ENCODE assay signal across 28 cellular contexts in the genomic region with DNA sequence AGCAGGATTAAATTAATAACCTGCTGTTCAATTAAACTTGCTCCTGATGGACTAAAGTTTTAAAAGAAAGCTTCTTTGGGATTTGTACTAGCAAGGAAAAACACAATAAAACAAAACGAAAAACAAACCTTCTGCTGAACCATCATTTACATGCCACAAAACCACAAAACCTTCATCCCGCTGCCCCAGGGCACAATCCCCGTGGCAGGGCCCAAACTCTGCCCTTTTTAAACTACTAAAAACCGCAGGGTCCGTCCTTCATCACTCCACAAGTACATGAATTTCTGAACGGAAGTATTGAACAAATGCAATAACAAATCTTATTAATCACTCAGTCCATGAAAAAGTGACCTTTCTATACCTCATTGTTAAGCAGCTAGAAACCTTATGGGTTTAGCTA.
"Had no signal": no experiment of that assay in that cellular context is flagged by ENCODE, and none has a peak within 500 bp of the region (broad histone marks: within the 10 kb centered on the region; RNA-seq: fewer than 3 reads in every experiment).

No MANE protein-coding gene starts in this region.

- H3K36me3 Mint-ChIP-seq: activated naive CD8-positive, alpha-beta T cell had no signal

- H3K36me3 ChIP-seq: brain microvascular endothelial cell, esophagus muscularis mucosa, gastrocnemius medialis, heart left ventricle had no signal

- H3K27ac Mint-ChIP-seq: activated CD4-positive, alpha-beta memory T cell treated with anti-CD3 and anti-CD28 coated beads, Interleukin-2, amount 10 ng/mL, durations not matched to agents 7 days and 5 days; activated CD4-positive, alpha-beta T cell treated with anti-CD3 and anti-CD28 coated beads, Interleukin-2, amount 10 ng/mL, durations not matched to agents 7 days and 5 days; activated naive CD8-positive, alpha-beta T cell; activated T-helper 17 cell treated with anti-CD3 and anti-CD28 coated beads, Interleukin-2, amount 50 U/mL, for 72 hours; effector memory CD8-positive, alpha-beta T cell; WTC11 had no signal

- H3K4me3 Mint-ChIP-seq: activated CD4-positive, alpha-beta memory T cell treated with anti-CD3 and anti-CD28 coated beads, Interleukin-2, amount 10 ng/mL, durations not matched to agents 7 days and 5 days; activated CD4-positive, alpha-beta T cell treated with anti-CD3 and anti-CD28 coated beads, Interleukin-2, amount 10 ng/mL, durations not matched to agents 7 days and 5 days; activated naive CD8-positive, alpha-beta T cell; activated T-cell treated with anti-CD3 and anti-CD28 coated beads, Interleukin-2, amount 50 U/mL, for 4 hours; activated T-helper 17 cell treated with anti-CD3 and anti-CD28 coated beads, Interleukin-2, amount 50 U/mL, for 72 hours; effector memory CD8-positive, alpha-beta T cell; WTC11 had no signal

- H3K4me1 ChIP-seq: esophagus muscularis mucosa, foreskin keratinocyte, gastrocnemius medialis, heart left ventricle had no signal

- ATAC-seq: activated T-cell treated with anti-CD3 and anti-CD28 coated beads, Interleukin-2, amount 50 U/mL, for 4 hours; activated T-helper 17 cell treated with anti-CD3 and anti-CD28 coated beads, Interleukin-2, amount 50 U/mL, for 72 hours; effector memory CD8-positive, alpha-beta T cell; foreskin keratinocyte; gastrocnemius medialis; heart left ventricle; WTC11 had no signal

- H3K9me3 ChIP-seq: esophagus muscularis mucosa, gastrocnemius medialis, heart left ventricle had no signal

- H3K27ac ChIP-seq: brain microvascular endothelial cell, esophagus muscularis mucosa, foreskin keratinocyte, gastrocnemius medialis, heart left ventricle had no signal

- DNase-seq: activated CD4-positive, alpha-beta memory T cell treated with anti-CD3 and anti-CD28 coated beads, Interleukin-2, amount 10 ng/mL, durations not matched to agents 7 days and 5 days; activated CD4-positive, alpha-beta T cell treated with anti-CD3 and anti-CD28 coated beads for 1 hour; activated CD4-positive, alpha-beta T cell treated with anti-CD3 and anti-CD28 coated beads for 4 hours; activated CD4-positive, alpha-beta T cell treated with anti-CD3 and anti-CD28 coated beads, Interleukin-2, amount 10 ng/mL, durations not matched to agents 7 days and 5 days; activated CD4-positive, alpha-beta T cell treated with anti-CD3 and anti-CD28 coated beads, Interleukin-2, amount 50 U/mL, for 4 hours; activated effector memory CD4-positive, alpha-beta T cell treated with Interleukin-2 at 50 U/mL for 16 hours; activated gamma-delta T cell treated with Interleukin-2 at 50 U/mL for 16 hours; activated naive CD4-positive, alpha-beta T cell treated with anti-CD3 and anti-CD28 coated beads, Interleukin-2, amount 50 U/mL, for 16 hours; activated naive CD4-positive, alpha-beta T cell treated with Interleukin-2 at 50 U/mL for 16 hours; activated T-cell treated with anti-CD3 and anti-CD28 coated beads, Interleukin-2, amount 50 U/mL, for 4 hours; amniotic stem cell; anterior cingulate cortex; brain microvascular endothelial cell; caudate nucleus; cortex of kidney; dermis blood vessel endothelial cell; effector CD4-positive, alpha-beta T cell; effector memory CD8-positive, alpha-beta T cell; erythroblast; foreskin keratinocyte; gastrocnemius medialis; glutamatergic neuron; heart left ventricle; T-helper 2 cell had no signal

- H3K4me3 ChIP-seq: esophagus muscularis mucosa, gastrocnemius medialis, heart left ventricle had no signal

- H3K27me3 Mint-ChIP-seq: activated CD4-positive, alpha-beta memory T cell treated with anti-CD3 and anti-CD28 coated beads, Interleukin-2, amount 10 ng/mL, durations not matched to agents 7 days and 5 days; activated CD4-positive, alpha-beta T cell treated with anti-CD3 and anti-CD28 coated beads, Interleukin-2, amount 10 ng/mL, durations not matched to agents 7 days and 5 days; activated naive CD8-positive, alpha-beta T cell; activated T-helper 17 cell treated with anti-CD3 and anti-CD28 coated beads, Interleukin-2, amount 50 U/mL, for 72 hours; effector memory CD8-positive, alpha-beta T cell had no signal

- H3K4me1 Mint-ChIP-seq: activated CD4-positive, alpha-beta memory T cell treated with anti-CD3 and anti-CD28 coated beads, Interleukin-2, amount 10 ng/mL, durations not matched to agents 7 days and 5 days; activated CD4-positive, alpha-beta T cell treated with anti-CD3 and anti-CD28 coated beads, Interleukin-2, amount 10 ng/mL, durations not matched to agents 7 days and 5 days; activated T-helper 17 cell treated with anti-CD3 and anti-CD28 coated beads, Interleukin-2, amount 50 U/mL, for 72 hours; WTC11 had no signal

- H3K9me3 Mint-ChIP-seq: activated CD4-positive, alpha-beta T cell treated with anti-CD3 and anti-CD28 coated beads, Interleukin-2, amount 10 ng/mL, durations not matched to agents 7 days and 5 days; activated T-cell treated with anti-CD3 and anti-CD28 coated beads, Interleukin-2, amount 50 U/mL, for 4 hours; activated T-helper 17 cell treated with anti-CD3 and anti-CD28 coated beads, Interleukin-2, amount 50 U/mL, for 72 hours had no signal

- H3K27me3 ChIP-seq: brain microvascular endothelial cell, foreskin keratinocyte had no signal
